14 cellular contexts compared by ENCODE assay signal in genomic region chr2:200377143-200377773, GRCh38.
A peak's percentile ranks its signal among the peaks of the same experiment; 100 is the strongest.
DNase-seq lines count a peak whose midpoint lies in the region; ATAC-seq, FAIRE-seq and TF ChIP-seq lines count a peak whose summit lies in the region.
"Had no signal": no experiment of that assay in that cellular context is flagged by ENCODE, and none has a peak within 500 bp of the region (broad histone marks: within the 10 kb centered on the region; RNA-seq: fewer than 3 reads in every experiment).

No MANE protein-coding gene starts in this region.

- H3K9me2 ChIP-seq in MM.1S (replicated peaks; ENCODE audit: insufficient read depth, low read length), result no peaks in the 10 kb centered on the region

- peaks cover 85% of the 10 kb centered on the region for H3K4me1 Mint-ChIP-seq in CD4-positive, alpha-beta T cell (ENCODE audit: low read depth)

- H3K4me3 ChIP-seq in MM.1S (ENCODE audit: low read length) (no peak overlapping the region; the same call in 1 of the 2 replicates), endothelial cell of umbilical vein (replicated peaks in 1 of 3; ENCODE audit: insufficient read depth in 1 of 3, low read depth in 1 of 3, low read length in 3 of 3) (no peak overlapping the region), prostate gland (no peak overlapping the region), lower leg skin (ENCODE audit: low read depth, poor library complexity, severe bottlenecking) (no peak overlapping the region)
- H3K4me3 ChIP-seq: neural progenitor cell had no signal

- no peaks in the 10 kb centered on the region for H3K27me3 ChIP-seq in CD4-positive, alpha-beta T cell (ENCODE audit: control insufficient read depth, insufficient read depth, low read length)
- H3K27me3 ChIP-seq in MM.1S (replicated peaks; ENCODE audit: insufficient read depth, low read length) (no peaks in the 10 kb centered on the region), endothelial cell of umbilical vein (ENCODE audit: control insufficient read depth in 2 of 2, insufficient read depth in 2 of 2, low read length in 2 of 2) (no peaks in the 10 kb centered on the region), prostate gland (replicated peaks; ENCODE audit: insufficient read depth) (no peaks in the 10 kb centered on the region)
- H3K27me3 ChIP-seq: neural progenitor cell had no signal

- dilution Hi-C loops in endothelial cell of umbilical vein (cut with MboI; ENCODE audit: extremely low pct_ligation_motif_present, low sequenced_read_pairs), result no loop called here

- H3K9me3 Mint-ChIP-seq in CD4-positive, alpha-beta T cell, result no peaks in the 10 kb centered on the region
- H3K9me3 Mint-ChIP-seq: activated naive CD4-positive, alpha-beta T cell treated with anti-CD3 and anti-CD28 coated beads for 36 hours; neural progenitor cell had no signal

- H2AFZ ChIP-seq in MM.1S (ENCODE audit: low read length) (no peak overlapping the region), endothelial cell of umbilical vein (ENCODE audit: low read depth, low read length) (no peak overlapping the region)
- H2AFZ ChIP-seq: neural progenitor cell had no signal

- H3K79me2 ChIP-seq in MM.1S (ENCODE audit: low read length), result peaks cover 80% of the 10 kb centered on the region
- H3K79me2 ChIP-seq in endothelial cell of umbilical vein (ENCODE audit: control insufficient read depth, insufficient read depth, low read length), result peaks cover 27% of the 10 kb centered on the region

- H3K4me1 ChIP-seq in MM.1S (ENCODE audit: low read length) (peaks cover 76% of the 10 kb centered on the region), endothelial cell of umbilical vein (ENCODE audit: control insufficient read depth, extremely low read depth, insufficient read depth, low read length) (peaks cover 61% of the 10 kb centered on the region), prostate gland (replicated peaks) (peaks cover 17% of the 10 kb centered on the region)

- H3K9me3 ChIP-seq in CD4-positive, alpha-beta T cell (ENCODE audit: control insufficient read depth, low read length), result no peaks in the 10 kb centered on the region
- H3K9me3 ChIP-seq in MM.1S (replicated peaks; ENCODE audit: insufficient read depth, low read length) (no peaks in the 10 kb centered on the region), endothelial cell of umbilical vein (replicated peaks; ENCODE audit: control insufficient read depth, insufficient read depth, low read length) (no peaks in the 10 kb centered on the region), prostate gland (no peaks in the 10 kb centered on the region)

- peaks cover 64% of the 10 kb centered on the region for H3F3A ChIP-seq in MM.1S (ENCODE audit: insufficient read depth, low read length)

- no peak overlapping the region for H3K4me3 Mint-ChIP-seq in CD4-positive, alpha-beta T cell
- H3K4me3 Mint-ChIP-seq: activated naive CD4-positive, alpha-beta T cell treated with anti-CD3 and anti-CD28 coated beads for 36 hours; neural progenitor cell had no signal

- POLR2A ChIA-PET in CD4-positive, alpha-beta T cell (lab: Charles Lee), result interaction anchor here (1.3 to 1.4 kb wide), 2 partner anchors 8 to 11 kb away, joined by 3 to 6 read pairs; no protein-coding TSS in a partner anchor
- POLR2A ChIA-PET in endothelial cell of umbilical vein (lab: Charles Lee), result no interaction called here

- no peaks in the 10 kb centered on the region for H3K27me3 Mint-ChIP-seq in CD4-positive, alpha-beta T cell

- no peak overlapping the region for H3K27ac ChIP-seq in CD4-positive, alpha-beta T cell (ENCODE audit: low read depth, low read length)
- H3K27ac ChIP-seq in MM.1S (ENCODE audit: low read length), result peak overlapping the region; percentile 79
- peak overlapping the region; percentile 66 for H3K27ac ChIP-seq in endothelial cell of umbilical vein (ENCODE audit: insufficient read depth, low read depth, low read length)
- H3K27ac ChIP-seq in prostate gland, result peak overlapping the region; percentile 75 to 78
- H3K27ac ChIP-seq: neural progenitor cell had no signal

- intact Hi-C loops in CD4-positive, alpha-beta T cell (cut with DNase I, micrococcal nuclease), result loop anchor here (10.0 kb wide), 3 partner anchors 88 to 428 kb away; no protein-coding TSS in a partner anchor
- intact Hi-C loops in endothelial cell of umbilical vein (cut with micrococcal nuclease) (loop anchor here (5.0 kb wide), 1 partner anchor 35 kb away; no protein-coding TSS in a partner anchor), prostate gland (cut with DNase I) (loop anchor here (5.0 kb wide), 1 partner anchor 70 kb away; the partner anchor contains the start of gene SPATS2L), lower leg skin (cut with DNase I; ENCODE audit: low total_unique reads) (no loop called here)

- WGBS in prostate gland, result 51% methylated on average over 7 of the region's 7 CpGs
- 69 to 73% methylated on average over 7 of the region's 7 CpGs for WGBS in lower leg skin, 2 donors

- no peaks in the 10 kb centered on the region for H3K9me1 ChIP-seq in endothelial cell of umbilical vein (replicated peaks; ENCODE audit: control insufficient read depth, extremely low read depth, insufficient read depth, low read length)

- DNase-seq in CD4-positive, alpha-beta T cell, result no peak
- DNase-seq in MM.1S, result no peak
- DNase-seq in endothelial cell of umbilical vein (ENCODE audit: low read depth, low spot score), result peak; percentile 19
- no peak for DNase-seq in prostate gland (ENCODE audit: low spot score)
- DNase-seq in effector CD8-positive, alpha-beta T cell (lab: John Stamatoyannopoulos, UW), result no peak
- DNase-seq in lower leg skin (ENCODE audit: low spot score in 2 of 2), result no peak
- DNase-seq in NCI-H510A (lab: John Stamatoyannopoulos, UW), result no peak
- DNase-seq: activated CD4-positive, alpha-beta T cell treated with anti-CD3 and anti-CD28 coated beads for 4 hours; COR-L47; H7; stimulated activated CD4-positive, alpha-beta T cell treated with anti-CD3 and anti-CD28 coated beads, Interleukin-2, amount 100 ng/mL, for 48 hours had no signal

- no peaks in the 10 kb centered on the region for H3K36me3 Mint-ChIP-seq in CD4-positive, alpha-beta T cell (ENCODE audit: low read depth)
- H3K36me3 Mint-ChIP-seq: neural progenitor cell had no signal

- H3K9ac ChIP-seq in MM.1S (ENCODE audit: low read length) (peak overlapping the region; percentile 19; the same call in 1 of the 2 replicates), endothelial cell of umbilical vein (replicated peaks; ENCODE audit: extremely low read depth, insufficient read depth, low read length) (peak overlapping the region; percentile 42)
- H3K9ac ChIP-seq: neural progenitor cell had no signal

- H3K27ac Mint-ChIP-seq in CD4-positive, alpha-beta T cell, result peak overlapping the region; percentile 88
- H3K27ac Mint-ChIP-seq: activated naive CD4-positive, alpha-beta T cell treated with anti-CD3 and anti-CD28 coated beads for 36 hours had no signal

- CTCF ChIA-PET in CD4-positive, alpha-beta T cell (lab: Charles Lee), result interaction anchor here (0.5 kb wide), 1 partner anchor 127 kb away, joined by 3 read pairs; no protein-coding TSS in a partner anchor
- CTCF ChIA-PET in endothelial cell of umbilical vein (lab: Charles Lee), result interaction anchor here (1.6 to 2.7 kb wide), 2 partner anchors 11 to 71 kb away, joined by 6 to 7 read pairs; partner anchors contain the start of gene SPATS2L

- BruUV-seq in endothelial cell of umbilical vein (replicated peaks; lab: Mats Ljungman, UMichigan), result no TSS peak

- TF ChIP-seq POLR2A in endothelial cell of umbilical vein (IDR thresholded peaks at IDR 0.05; ENCODE audit: low read depth, low read length) (no peak), prostate gland (IDR thresholded peaks at IDR 0.05) (no peak), lower leg skin (IDR thresholded peaks at IDR 0.05) (no peak)

- no peaks in the 10 kb centered on the region for H3K36me3 ChIP-seq in MM.1S (replicated peaks; ENCODE audit: insufficient read depth, low read length)
- no peaks in the 10 kb centered on the region for H3K36me3 ChIP-seq in endothelial cell of umbilical vein (ENCODE audit: control insufficient read depth in 2 of 2, extremely low read depth in 1 of 2, insufficient read depth in 2 of 2, low read length in 2 of 2)
- H3K36me3 ChIP-seq in prostate gland, result no peaks in the 10 kb centered on the region
- H3K36me3 ChIP-seq: neural progenitor cell had no signal

- H4K20me1 ChIP-seq in MM.1S (ENCODE audit: insufficient read depth, low read length) (no peaks in the 10 kb centered on the region), endothelial cell of umbilical vein (replicated peaks; ENCODE audit: control insufficient read depth, extremely low read depth, insufficient read depth, low read length) (no peaks in the 10 kb centered on the region)

- FAIRE-seq in endothelial cell of umbilical vein (lab: Jason Lieb, UNC), result no peak

- no peak for ATAC-seq in CD4-positive, alpha-beta T cell (ENCODE audit: poor library complexity)
- no peak for ATAC-seq in HG03571 (IDR thresholded peaks at IDR 0.05; ENCODE audit: unreplicated experiment)

- H3K4me2 ChIP-seq in MM.1S (ENCODE audit: low read depth, low read length) (peak overlapping the region; percentile 81), endothelial cell of umbilical vein (ENCODE audit: insufficient read depth, low read length) (no peak overlapping the region)
- H3K4me2 ChIP-seq: neural progenitor cell had no signal

- TF ChIP-seq CTCF in CD4-positive, alpha-beta T cell (IDR thresholded peaks at IDR 0.05), result no peak
- TF ChIP-seq CTCF in MM.1S (IDR thresholded peaks at IDR 0.05; ENCODE audit: low read length) (no peak), endothelial cell of umbilical vein (IDR thresholded peaks at IDR 0.05; ENCODE audit: extremely low read depth in 1 of 2, insufficient read depth in 1 of 2, low read depth in 1 of 2, low read length in 2 of 2) (no peak), prostate gland (IDR thresholded peaks at IDR 0.05) (no peak), lower leg skin (IDR thresholded peaks at IDR 0.05) (no peak)

TF ChIP-seq in endothelial cell of umbilical vein, 7 proteins besides CTCF, POLR2A, EP300 and RAD21:
- TF ChIP-seq POLR2AphosphoS5 (IDR thresholded peaks at IDR 0.05; ENCODE audit: insufficient read depth, low read depth, low read length), result no peak
